ENCODE assay signal across 28 cellular contexts in the genomic region with DNA sequence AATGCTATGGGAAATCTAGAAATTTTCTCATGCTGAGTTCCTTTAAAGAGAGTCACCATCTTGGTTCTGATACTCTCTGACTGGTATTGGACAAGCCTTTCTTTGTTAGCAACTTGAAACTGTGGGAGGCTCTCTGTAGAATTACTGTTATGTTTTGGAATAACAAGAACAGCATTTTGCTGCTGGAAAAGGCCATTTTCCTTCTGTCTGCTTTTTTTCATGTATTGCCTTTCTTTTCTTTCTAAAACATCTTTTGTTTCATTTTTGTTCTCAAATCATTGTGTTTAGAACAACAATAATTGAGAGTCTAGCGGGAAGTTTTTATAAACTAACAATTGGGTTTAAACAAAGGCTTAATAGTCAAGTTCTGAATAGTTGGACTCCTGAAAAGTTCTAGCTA.
DNase-seq lines count a peak whose midpoint lies in the region; ATAC-seq and TF ChIP-seq lines count a peak whose summit lies in the region.
"Had no signal": no experiment of that assay in that cellular context is flagged by ENCODE, and none has a peak within 500 bp of the region (broad histone marks: within the 10 kb centered on the region; RNA-seq: fewer than 3 reads in every experiment).

No MANE protein-coding gene starts in this region.

- no peaks in the 10 kb centered on the region for H3K9me2 ChIP-seq in PC-9 (ENCODE audit: insufficient read depth)

- H3K36me3 Mint-ChIP-seq in activated CD8-positive, alpha-beta memory T cell treated with anti-CD3 and anti-CD28 coated beads, Interleukin-2, amount 10 ng/mL, durations not matched to agents 7 days and 5 days: peaks cover 3% of the 10 kb centered on the region
- H3K36me3 Mint-ChIP-seq in stimulated activated memory B cell treated with anti-CD40 and anti-IgM and Interleukin-4, amounts not matched to agents 10 μg/mL and 1 μg/mL and 100 μg/mL, for 72 hours: peaks cover 6% of the 10 kb centered on the region
- no peaks in the 10 kb centered on the region for H3K36me3 Mint-ChIP-seq in progenitor cell of endocrine pancreas (ENCODE audit: insufficient read depth)
- H3K36me3 Mint-ChIP-seq: mesothelial cell of epicardium; naive thymus-derived CD8-positive, alpha-beta T cell; T-cell had no signal

- H3K4me3 ChIP-seq in PC-9: no peak overlapping the region
- H3K4me3 ChIP-seq: MG63, SJCRH30, skin epidermis, stomach, tibial nerve had no signal

- H3K79me2 ChIP-seq in PC-9 (ENCODE audit: low read depth): no peaks in the 10 kb centered on the region

- H3K4me1 ChIP-seq in PC-9 (replicated peaks; ENCODE audit: insufficient read depth): no peaks in the 10 kb centered on the region
- H3K4me1 ChIP-seq: BE2C, SJCRH30, stomach had no signal

- H3K27me3 Mint-ChIP-seq in activated CD8-positive, alpha-beta memory T cell treated with anti-CD3 and anti-CD28 coated beads, Interleukin-2, amount 10 ng/mL, durations not matched to agents 7 days and 5 days: peaks cover 13% of the 10 kb centered on the region
- no peaks in the 10 kb centered on the region for H3K27me3 Mint-ChIP-seq in stimulated activated memory B cell treated with anti-CD40 and anti-IgM and Interleukin-4, amounts not matched to agents 10 μg/mL and 1 μg/mL and 100 μg/mL, for 72 hours
- no peaks in the 10 kb centered on the region for H3K27me3 Mint-ChIP-seq in progenitor cell of endocrine pancreas

- no peak overlapping the region for H2AFZ ChIP-seq in PC-9

- no peak for ATAC-seq in activated CD8-positive, alpha-beta memory T cell treated with anti-CD3 and anti-CD28 coated beads, Interleukin-2, amount 10 ng/mL, durations not matched to agents 7 days and 5 days
- ATAC-seq in HG03025 (IDR thresholded peaks at IDR 0.05; ENCODE audit: low FRiP score, unreplicated experiment) (peak; percentile 13), GM18502 (IDR thresholded peaks at IDR 0.05; ENCODE audit: poor library complexity, unreplicated experiment) (no peak)
- no peak for ATAC-seq in stimulated activated memory B cell treated with anti-CD40 and anti-IgM and Interleukin-4, amounts not matched to agents 10 μg/mL and 1 μg/mL and 100 μg/mL, for 72 hours
- ATAC-seq: naive thymus-derived CD8-positive, alpha-beta T cell; T-cell had no signal

- peak overlapping the region; percentile 52 for H3K27ac Mint-ChIP-seq in activated CD8-positive, alpha-beta memory T cell treated with anti-CD3 and anti-CD28 coated beads, Interleukin-2, amount 10 ng/mL, durations not matched to agents 7 days and 5 days
- peak overlapping the region; percentile 0 for H3K27ac Mint-ChIP-seq in stimulated activated memory B cell treated with anti-CD40 and anti-IgM and Interleukin-4, amounts not matched to agents 10 μg/mL and 1 μg/mL and 100 μg/mL, for 72 hours
- no peak overlapping the region for H3K27ac Mint-ChIP-seq in progenitor cell of endocrine pancreas
- H3K27ac Mint-ChIP-seq: mesothelial cell of epicardium; naive thymus-derived CD8-positive, alpha-beta T cell; T-cell had no signal

- H4K20me1 ChIP-seq in PC-9 (ENCODE audit: insufficient read depth): no peaks in the 10 kb centered on the region

- H3K27me3 ChIP-seq in PC-9 (ENCODE audit: insufficient read depth, low read depth): no peaks in the 10 kb centered on the region
- H3K27me3 ChIP-seq: stomach had no signal

- no peak for DNase-seq in activated CD8-positive, alpha-beta memory T cell treated with anti-CD3 and anti-CD28 coated beads, Interleukin-2, amount 10 ng/mL, durations not matched to agents 7 days and 5 days
- DNase-seq in activated CD8-positive, alpha-beta memory T cell treated with anti-CD3 and anti-CD28 coated beads for 24 hours: no peak
- DNase-seq in SK-MEL-5 (ENCODE audit: low read depth, low spot score) (peak; percentile 10), progenitor cell of endocrine pancreas (ENCODE audit: low spot score, unreplicated experiment) (no peak), PC-9 (no peak)
- DNase-seq: activated CD4-positive, CD25-positive, alpha-beta regulatory T cell treated with anti-CD3 and anti-CD28 coated beads, Interleukin-2, amount 50 U/mL, for 72 hours; anterior cingulate cortex; BE2C; DMS79; effector CD8-positive, alpha-beta T cell; GF-D8; GOT3; kidney; MG63; naive thymus-derived CD8-positive, alpha-beta T cell; NCI-H2029; NCI-H526; nucleus accumbens; SJCRH30; stomach; T-cell had no signal

- peaks cover 21% of the 10 kb centered on the region for H3K4me1 Mint-ChIP-seq in activated CD8-positive, alpha-beta memory T cell treated with anti-CD3 and anti-CD28 coated beads, Interleukin-2, amount 10 ng/mL, durations not matched to agents 7 days and 5 days
- peaks cover 30% of the 10 kb centered on the region for H3K4me1 Mint-ChIP-seq in stimulated activated memory B cell treated with anti-CD40 and anti-IgM and Interleukin-4, amounts not matched to agents 10 μg/mL and 1 μg/mL and 100 μg/mL, for 72 hours
- no peaks in the 10 kb centered on the region for H3K4me1 Mint-ChIP-seq in progenitor cell of endocrine pancreas (ENCODE audit: low read depth)
- H3K4me1 Mint-ChIP-seq: mesothelial cell of epicardium had no signal

- CTCF ChIA-PET in activated CD8-positive, alpha-beta memory T cell treated with anti-CD3 and anti-CD28 coated beads, Interleukin-2, amount 10 ng/mL, durations not matched to agents 7 days and 5 days (lab: Charles Lee): no interaction called here
- CTCF ChIA-PET in PC-9 (lab: Charles Lee): no interaction called here

- H3K9me3 ChIP-seq in PC-9 (ENCODE audit: insufficient read depth, low read depth): no peaks in the 10 kb centered on the region
- H3K9me3 ChIP-seq: BE2C, MG63, SJCRH30, stomach, tibial nerve had no signal

- H3K4me2 ChIP-seq in PC-9: no peak overlapping the region

- TF ChIP-seq CTCF in progenitor cell of endocrine pancreas (IDR thresholded peaks at IDR 0.05; ENCODE audit: unreplicated experiment) (no peak), PC-9 (conservative IDR thresholded peaks at IDR 0.05) (no peak)

- no peak overlapping the region for H3K4me3 Mint-ChIP-seq in activated CD8-positive, alpha-beta memory T cell treated with anti-CD3 and anti-CD28 coated beads, Interleukin-2, amount 10 ng/mL, durations not matched to agents 7 days and 5 days
- no peak overlapping the region for H3K4me3 Mint-ChIP-seq in stimulated activated memory B cell treated with anti-CD40 and anti-IgM and Interleukin-4, amounts not matched to agents 10 μg/mL and 1 μg/mL and 100 μg/mL, for 72 hours
- no peak overlapping the region for H3K4me3 Mint-ChIP-seq in progenitor cell of endocrine pancreas (ENCODE audit: low read depth)
- H3K4me3 Mint-ChIP-seq: mesothelial cell of epicardium; naive thymus-derived CD8-positive, alpha-beta T cell; T-cell had no signal

- intact Hi-C loops in PC-9 (cut with micrococcal nuclease; ENCODE audit: unreplicated experiment): no loop called here

- no peaks in the 10 kb centered on the region for H3F3A ChIP-seq in PC-9 (ENCODE audit: insufficient read depth, low read depth)

- POLR2A ChIA-PET in PC-9 (lab: Charles Lee; ENCODE audit: unreplicated experiment): no interaction called here

- no TSS peak for BruUV-seq in PC-9 (replicated peaks; lab: Mats Ljungman, UMichigan)

- in situ Hi-C loops in SK-MEL-5 (cut with HindIII; ENCODE audit: low pct_unique_long_range_greater_than_20kb, low sequenced_read_pairs): no loop called here

- H3K27ac ChIP-seq in PC-9: no peak overlapping the region
- H3K27ac ChIP-seq: epithelial cell of prostate, SJCRH30, skin epidermis, stomach, tibial nerve had no signal

- H3K9me3 Mint-ChIP-seq in activated CD8-positive, alpha-beta memory T cell treated with anti-CD3 and anti-CD28 coated beads, Interleukin-2, amount 10 ng/mL, durations not matched to agents 7 days and 5 days (ENCODE audit: low read depth): peaks cover 2% of the 10 kb centered on the region
- no peaks in the 10 kb centered on the region for H3K9me3 Mint-ChIP-seq in stimulated activated memory B cell treated with anti-CD40 and anti-IgM and Interleukin-4, amounts not matched to agents 10 μg/mL and 1 μg/mL and 100 μg/mL, for 72 hours
- no peaks in the 10 kb centered on the region for H3K9me3 Mint-ChIP-seq in progenitor cell of endocrine pancreas (ENCODE audit: low read depth)
- H3K9me3 Mint-ChIP-seq: mesothelial cell of epicardium; naive thymus-derived CD8-positive, alpha-beta T cell; T-cell had no signal

- H3K36me3 ChIP-seq in PC-9 (ENCODE audit: low read depth): no peaks in the 10 kb centered on the region
- H3K36me3 ChIP-seq: BE2C, MG63, SJCRH30, stomach, tibial nerve had no signal
